17 cellular contexts compared by ENCODE assay signal in genomic region chr6:46867411-46867810, GRCh38. TPM values are rescaled to one million over a fixed set of nuclear protein-coding genes. Genes with fewer than 3 reads are reported as not detected.
DNase-seq lines count a peak whose midpoint lies in the region; ATAC-seq and TF ChIP-seq lines count a peak whose summit lies in the region.
"Had no signal": no experiment of that assay in that cellular context is flagged by ENCODE, and none has a peak within 500 bp of the region (broad histone marks: within the 10 kb centered on the region; RNA-seq: fewer than 3 reads in every experiment).

No MANE protein-coding gene starts in this region.

- no peaks in the 10 kb centered on the region for H3K4me1 Mint-ChIP-seq in activated T-cell treated with anti-CD3 and anti-CD28 coated beads, Interleukin-2, amount 50 U/mL, for 72 hours (ENCODE audit: low read depth)
- H3K4me1 Mint-ChIP-seq: B cell; CD4-positive, alpha-beta memory T cell; IgD-negative memory B cell had no signal

- H3K4me1 ChIP-seq in HEK293 (ENCODE audit: control insufficient read depth, insufficient read depth, low read length): no peaks in the 10 kb centered on the region
- H3K4me1 ChIP-seq in RWPE2 (ENCODE audit: insufficient read depth, poor library complexity, severe bottlenecking): no peaks in the 10 kb centered on the region

- H3K36me3 Mint-ChIP-seq in activated T-cell treated with anti-CD3 and anti-CD28 coated beads, Interleukin-2, amount 50 U/mL, for 72 hours (ENCODE audit: insufficient read depth in 2 of 2): no peaks in the 10 kb centered on the region
- H3K36me3 Mint-ChIP-seq: CD4-positive, alpha-beta memory T cell; IgD-negative memory B cell had no signal

- no peaks in the 10 kb centered on the region for H3K27me3 Mint-ChIP-seq in activated T-cell treated with anti-CD3 and anti-CD28 coated beads, Interleukin-2, amount 50 U/mL, for 72 hours (ENCODE audit: low read depth)

- DNase-seq in EL (peak; percentile 11), RWPE2 (ENCODE audit: low spot score) (no peak), fibroblast of mammary gland (ENCODE audit: low read depth) (peak; percentile 26), DMS 273 (lab: John Stamatoyannopoulos, UW; ENCODE audit: unreplicated experiment) (no peak), GDM1 (lab: John Stamatoyannopoulos, UW) (no peak)
- no peak for DNase-seq in activated T-cell treated with anti-CD3 and anti-CD28 coated beads, Interleukin-2, amount 50 U/mL, for 72 hours
- DNase-seq: ACHN; C1 segment of cervical spinal cord; CD4-positive, alpha-beta memory T cell; DMS153; DMS79 treated with DMSO at 0.1 percent for 48 hours; H7 had no signal

- POLR2A ChIA-PET in HEK293 (lab: Yijun Ruan, JAX): no interaction called here

- CTCF ChIA-PET in HEK293 (lab: Yijun Ruan, JAX): interaction anchor here (1.1 kb wide), 1 partner anchor 20 kb away, joined by 3 read pairs; no protein-coding TSS in a partner anchor

- H3K9me3 ChIP-seq in HEK293 (ENCODE audit: control insufficient read depth, insufficient read depth, low read depth, low read length) (no peaks in the 10 kb centered on the region), RWPE2 (ENCODE audit: severe bottlenecking) (no peaks in the 10 kb centered on the region)

- H3K27ac Mint-ChIP-seq in activated T-cell treated with anti-CD3 and anti-CD28 coated beads, Interleukin-2, amount 50 U/mL, for 72 hours: no peak overlapping the region
- H3K27ac Mint-ChIP-seq: B cell; CD4-positive, alpha-beta memory T cell; GM23338 had no signal

- H3K4me3 Mint-ChIP-seq in activated T-cell treated with anti-CD3 and anti-CD28 coated beads, Interleukin-2, amount 50 U/mL, for 72 hours: no peak overlapping the region
- H3K4me3 Mint-ChIP-seq: B cell; CD4-positive, alpha-beta memory T cell; GM23338; IgD-negative memory B cell had no signal

- peak; percentile 23; the same call in 1 of the 3 replicates for ATAC-seq in RWPE2 (ENCODE audit: low read depth)
- ATAC-seq in activated T-cell treated with anti-CD3 and anti-CD28 coated beads, Interleukin-2, amount 50 U/mL, for 72 hours (replicated peaks in 1 of 2): no peak
- ATAC-seq: GM23338 had no signal

- no peak for TF ChIP-seq CTCF in HEK293 (tag by site-specific recombination; IDR thresholded peaks at IDR 0.05)
- TF ChIP-seq CTCF in RWPE2 (IDR thresholded peaks at IDR 0.05; ENCODE audit: poor library complexity, severe bottlenecking): no peak
- TF ChIP-seq CTCF in fibroblast of mammary gland (conservative IDR thresholded peaks at IDR 0.05; ENCODE audit: control insufficient read depth, insufficient read depth, low read depth, low read length): no peak

- H3K27ac ChIP-seq in HEK293 (ENCODE audit: extremely low read depth, low read depth, low read length) (no peak overlapping the region), RWPE2 (ENCODE audit: poor library complexity, severe bottlenecking) (no peak overlapping the region)

- H3K36me3 ChIP-seq in HEK293 (ENCODE audit: control insufficient read depth in 2 of 2, insufficient read depth in 1 of 2, low read length in 2 of 2) (no peaks in the 10 kb centered on the region), RWPE2 (ENCODE audit: low read depth) (no peaks in the 10 kb centered on the region)

- no peak overlapping the region for H3K4me3 ChIP-seq in HEK293 (ENCODE audit: low read depth, low read length)
- no peak overlapping the region for H3K4me3 ChIP-seq in RWPE2 (ENCODE audit: severe bottlenecking)
- no peak overlapping the region for H3K4me3 ChIP-seq in fibroblast of mammary gland (ENCODE audit: control insufficient read depth, low read depth, low read length)
- H3K4me3 ChIP-seq: GM23338 had no signal

- H3K27me3 ChIP-seq in RWPE2 (ENCODE audit: insufficient read depth, poor library complexity, severe bottlenecking): no peaks in the 10 kb centered on the region

- no peaks in the 10 kb centered on the region for H3K9me3 Mint-ChIP-seq in activated T-cell treated with anti-CD3 and anti-CD28 coated beads, Interleukin-2, amount 50 U/mL, for 72 hours
- H3K9me3 Mint-ChIP-seq: GM23338, IgD-negative memory B cell had no signal

TF ChIP-seq in HEK293, 187 proteins besides CTCF, POLR2A, EP300 and RAD21:
- TF ChIP-seq KLF10 (tag by site-specific recombination; IDR thresholded peaks at IDR 0.05) (no peak), ZNF549 (tag by site-specific recombination; IDR thresholded peaks at IDR 0.05) (peak; percentile 87), ZNF26 (tag by site-specific recombination; IDR thresholded peaks at IDR 0.05) (no peak)

RNA-seq across cellular contexts. Expression of gene ADGRF5, which starts 54.3 kb away (rescaled TPM):
- not detected for total RNA-seq in activated T-cell treated with anti-CD3 and anti-CD28 coated beads, Interleukin-2, amount 50 U/mL, for 72 hours
- total RNA-seq: B cell; CD4-positive, alpha-beta memory T cell; GM23338; HT-29 had no signal

Comparison
In these comparisons a context has a peak if more than half of its experiments do, and no peak if none do; other contexts are left out.
1. DNase-seq: peak in EL (single experiment) and fibroblast of mammary gland (single experiment); none in RWPE2 (single experiment), activated T-cell treated with anti-CD3 and anti-CD28 coated beads, Interleukin-2, amount 50 U/mL, for 72 hours (0 of 2), DMS 273 (single experiment) and GDM1 (single experiment).